Comparison of ENCODE assay signal across 22 cellular contexts in genomic region chr7:81036871-81037270, GRCh38.
"Had no signal": no experiment of that assay in that cellular context is flagged by ENCODE, and none has a peak within 500 bp of the region (broad histone marks: within the 10 kb centered on the region; RNA-seq: fewer than 3 reads in every experiment).

No MANE protein-coding gene starts in this region.

- DNase-seq: foreskin melanocyte; head of caudate nucleus; mesenchymal stem cell; midbrain; naive thymus-derived CD4-positive, alpha-beta T cell; nucleus accumbens; ovary; right lobe of liver; small intestine; stimulated activated CD4-positive, alpha-beta T cell treated with anti-CD3 and anti-CD28 coated beads, Interleukin-15, amount 100 ng/mL, for 24 hours; stimulated activated CD4-positive, alpha-beta T cell treated with anti-CD3 and anti-CD28 coated beads, Interleukin-2, amount 100 ng/mL, for 48 hours; stimulated activated naive CD4-positive, alpha-beta T cell; stimulated activated naive CD8-positive, alpha-beta T cell treated with anti-CD3 and anti-CD28 coated beads, Interleukin-15, amount 100 ng/mL, for 72 hours; transverse colon had no signal

- H3K9me3 ChIP-seq: esophagus muscularis mucosa, ovary, right lobe of liver, suprapubic skin, transverse colon, vagina had no signal

- H3K27me3 ChIP-seq: esophagus muscularis mucosa, neural progenitor cell, ovary, right lobe of liver, suprapubic skin, transverse colon, vagina had no signal

- H3K4me2 ChIP-seq: neural progenitor cell had no signal

- H3K9ac ChIP-seq: neural progenitor cell had no signal

- H3K4me3 ChIP-seq: coronary artery, esophagus muscularis mucosa, lung, neural progenitor cell, ovary, right lobe of liver, suprapubic skin, transverse colon, vagina had no signal

- H2AFZ ChIP-seq: neural progenitor cell had no signal

- FAIRE-seq: keratinocyte, small intestine had no signal

- H3K27ac ChIP-seq: coronary artery, esophagus muscularis mucosa, neural progenitor cell, ovary, right lobe of liver, suprapubic skin, transverse colon, vagina had no signal

- H3K36me3 ChIP-seq: esophagus muscularis mucosa, neural progenitor cell, ovary, right lobe of liver, suprapubic skin, transverse colon, vagina had no signal

- ATAC-seq: left lobe of liver; naive thymus-derived CD4-positive, alpha-beta T cell; right lobe of liver; stimulated activated naive CD8-positive, alpha-beta T cell treated with anti-CD3 and anti-CD28 coated beads, Interleukin-15, amount 100 ng/mL, for 72 hours had no signal

- H3K4me1 ChIP-seq: esophagus muscularis mucosa, neural progenitor cell, right lobe of liver, suprapubic skin, vagina had no signal
